ENCODE assay signal across 9 cellular contexts in genomic region chr6:63307581-63308246, GRCh38. TPM values are rescaled to one million over a fixed set of nuclear protein-coding genes. Genes with fewer than 3 reads are reported as not detected.
DNase-seq lines count a peak whose midpoint lies in the region; ATAC-seq, FAIRE-seq and TF ChIP-seq lines count a peak whose summit lies in the region.
"Had no signal": no experiment of that assay in that cellular context is flagged by ENCODE, and none has a peak within 500 bp of the region (broad histone marks: within the 10 kb centered on the region; RNA-seq: fewer than 3 reads in every experiment).

No MANE protein-coding gene starts in this region.

- H3K36me3 Mint-ChIP-seq in astrocyte (ENCODE audit: low read depth, unreplicated experiment) = no peaks in the 10 kb centered on the region
- H3K36me3 Mint-ChIP-seq in memory B cell = no peaks in the 10 kb centered on the region

- H3K27me3 ChIP-seq in astrocyte (ENCODE audit: insufficient read depth, low read length) (no peaks in the 10 kb centered on the region), MG63 (no peaks in the 10 kb centered on the region)

- H3K9me3 ChIP-seq in astrocyte (ENCODE audit: insufficient read depth, low read depth, low read length) (no peaks in the 10 kb centered on the region), MG63 (no peaks in the 10 kb centered on the region)

- H2AFZ ChIP-seq in astrocyte (ENCODE audit: low read depth, low read length) = no peak overlapping the region

- H3K36me3 ChIP-seq in astrocyte (ENCODE audit: insufficient read depth, low read length) = no peaks in the 10 kb centered on the region
- H3K36me3 ChIP-seq in MG63 = no peaks in the 10 kb centered on the region

- ATAC-seq in GM18508 (IDR thresholded peaks at IDR 0.05; ENCODE audit: insufficient read depth, unreplicated experiment) (peak; percentile 87), HG02840 (IDR thresholded peaks at IDR 0.05; ENCODE audit: low FRiP score, unreplicated experiment) (peak; percentile 95), memory B cell (ENCODE audit: low read depth) (peak; percentile 62)

- H3K4me2 ChIP-seq in astrocyte (ENCODE audit: low read length) = no peak overlapping the region

- no peak overlapping the region for H3K27ac ChIP-seq in astrocyte (ENCODE audit: low read depth, low read length)

- peak; percentile 36 for TF ChIP-seq CTCF in astrocyte (IDR thresholded peaks at IDR 0.05; ENCODE audit: insufficient read depth, low read depth, low read length)

- H3K9ac ChIP-seq in astrocyte (ENCODE audit: low read length) = no peak overlapping the region

- no peaks in the 10 kb centered on the region for H3K79me2 ChIP-seq in astrocyte (ENCODE audit: insufficient read depth, low read length)

- DNase-seq in AG08396 (ENCODE audit: low spot score) (peak; percentile 42), NCI-H2029 (lab: John Stamatoyannopoulos, UW) (peak; percentile 6), astrocyte (ENCODE audit: low read depth) (peak; percentile 5), memory B cell (ENCODE audit: low spot score in 2 of 2) (peak in 1 of 2 donors; percentile 21), T-helper 9 cell (no peak), MG63 (no peak)

- H3K4me3 Mint-ChIP-seq in astrocyte (ENCODE audit: unreplicated experiment) (no peak overlapping the region), memory B cell (no peak overlapping the region)

- peaks cover 2% of the 10 kb centered on the region for H3K4me1 Mint-ChIP-seq in astrocyte (ENCODE audit: low read depth, unreplicated experiment)
- no peaks in the 10 kb centered on the region for H3K4me1 Mint-ChIP-seq in memory B cell

- H3K4me3 ChIP-seq in astrocyte (ENCODE audit: insufficient read depth, low read depth, low read length) (no peak overlapping the region), MG63 (no peak overlapping the region)
- H3K4me3 ChIP-seq: lung had no signal

- FAIRE-seq in astrocyte (lab: Jason Lieb, UNC) = no peak

- no peaks in the 10 kb centered on the region for H3K9me3 Mint-ChIP-seq in astrocyte (ENCODE audit: unreplicated experiment)
- H3K9me3 Mint-ChIP-seq in memory B cell = no peaks in the 10 kb centered on the region

- no peaks in the 10 kb centered on the region for H3K27me3 Mint-ChIP-seq in astrocyte (ENCODE audit: low read depth, unreplicated experiment)
- peaks cover 6% of the 10 kb centered on the region for H3K27me3 Mint-ChIP-seq in memory B cell

- H3K4me1 ChIP-seq in astrocyte (ENCODE audit: insufficient read depth, low read length) = no peaks in the 10 kb centered on the region

- H3K27ac Mint-ChIP-seq in astrocyte (ENCODE audit: unreplicated experiment) (no peak overlapping the region), memory B cell (no peak overlapping the region)

- no peaks in the 10 kb centered on the region for H4K20me1 ChIP-seq in astrocyte (ENCODE audit: insufficient read depth, low read length)

RNA-seq across cellular contexts. Expression of gene LGSN, which starts 12.1 kb away (rescaled TPM):
- total RNA-seq in astrocyte = 0.25 and 0.36 TPM in 2 replicates
- not detected in 2 replicates for total RNA-seq in MG63 (2014; rRNA removed; shearing (Covaris generic); ENCODE audit: low replicate concordance)

Comparison
In these comparisons a context has a peak if more than half of its experiments do, and no peak if none do; other contexts are left out.
1. DNase-seq: peak in AG08396 (single experiment), NCI-H2029 (single experiment) and astrocyte (single experiment); none in T-helper 9 cell (single experiment) and MG63 (single experiment).
2. Peak in every context shown above with its lines, with median percentiles within 50 percentile points of each other: ATAC-seq.